Comparison of ENCODE assay signal across 28 cellular contexts in the genomic region with DNA sequence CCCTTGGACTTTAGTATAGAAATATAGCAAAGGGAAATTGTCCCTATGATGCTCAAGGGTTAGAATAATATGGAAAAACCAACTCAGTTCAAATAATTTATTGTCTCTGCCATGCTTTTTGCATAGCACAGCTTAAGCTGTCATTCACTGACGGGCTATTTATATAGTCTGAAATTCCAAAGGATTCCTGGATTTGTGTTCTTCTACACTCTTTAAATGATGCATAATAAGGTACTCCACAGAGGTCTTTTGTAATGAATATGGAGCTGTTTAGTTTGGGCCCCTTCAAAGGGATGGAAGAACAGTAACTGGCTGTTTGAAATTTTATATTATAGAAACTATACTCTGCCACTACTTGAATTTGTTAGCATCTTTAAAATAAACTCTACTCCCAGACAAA.
"Had no signal": no experiment of that assay in that cellular context is flagged by ENCODE, and none has a peak within 500 bp of the region (broad histone marks: within the 10 kb centered on the region; RNA-seq: fewer than 3 reads in every experiment).

No MANE protein-coding gene starts in this region.

- H3K9ac ChIP-seq: neural progenitor cell, parathyroid adenoma had no signal

- H3K4me3 Mint-ChIP-seq: nephron; neural progenitor cell; stimulated activated effector memory CD8-positive, alpha-beta T cell treated with anti-CD3 and anti-CD28 coated beads, Interleukin-12 subunit alpha, Interleukin-12 subunit beta, amount 100 ng/mL, for 72 hours; stimulated activated naive B cell treated with anti-CD40 and anti-IgM and Interleukin-4, amounts not matched to agents 10 μg/mL and 1 μg/mL and 100 μg/mL, for 72 hours; stimulated activated naive CD8-positive, alpha-beta T cell treated with anti-CD3 and anti-CD28 coated beads, Interleukin-15, Interleukin-2, amounts not matched to agents 100 ng/mL and 50 ng/mL, for 24 hours had no signal

- DNase-seq: natural killer cell; occipital lobe; ovary; posterior cingulate gyrus; psoas muscle; right cardiac atrium; right lobe of liver; sigmoid colon; small intestine; stimulated activated CD4-positive, alpha-beta T cell treated with anti-CD3 and anti-CD28 coated beads, Interleukin-15, amount 100 ng/mL, for 24 hours; stimulated activated CD4-positive, alpha-beta T cell treated with anti-CD3 and anti-CD28 coated beads, Interleukin-2, amount 100 ng/mL, for 24 hours; stimulated activated CD4-positive, alpha-beta T cell treated with anti-CD3 and anti-CD28 coated beads, Interleukin-2, amount 100 ng/mL, for 48 hours; stimulated activated CD4-positive, alpha-beta T cell treated with anti-CD3 and anti-CD28 coated beads, Interleukin-4, amount 100 ng/mL, for 24 hours; stimulated activated naive B cell treated with anti-CD40 and anti-IgM and Interleukin-4, amounts not matched to agents 10 μg/mL and 1 μg/mL and 100 μg/mL, for 72 hours; stimulated activated naive CD4-positive, alpha-beta T cell treated with Interleukin-2 at 50 U/mL for 16 hours; stomach; thyroid gland; trophoblast cell; upper lobe of left lung; uterus had no signal

- H3K9me3 Mint-ChIP-seq: natural killer cell; nephron; neural progenitor cell; stimulated activated naive B cell treated with anti-CD40 and anti-IgM and Interleukin-4, amounts not matched to agents 10 μg/mL and 1 μg/mL and 100 μg/mL, for 72 hours had no signal

- H3K9me3 ChIP-seq: ovary, psoas muscle, right lobe of liver, sigmoid colon, stomach, thoracic aorta, thyroid gland, tibial nerve, upper lobe of left lung, uterus had no signal

- H3K79me2 ChIP-seq: parathyroid adenoma had no signal

- H3K4me1 ChIP-seq: neural progenitor cell, parathyroid adenoma, psoas muscle, right lobe of liver, thyroid gland, tibial nerve, upper lobe of left lung, uterus had no signal

- H3K36me3 Mint-ChIP-seq: natural killer cell; neural progenitor cell; stimulated activated effector memory CD8-positive, alpha-beta T cell treated with anti-CD3 and anti-CD28 coated beads, Interleukin-12 subunit alpha, Interleukin-12 subunit beta, amount 100 ng/mL, for 72 hours; stimulated activated naive B cell treated with anti-CD40 and anti-IgM and Interleukin-4, amounts not matched to agents 10 μg/mL and 1 μg/mL and 100 μg/mL, for 72 hours had no signal

- H3K4me2 ChIP-seq: neural progenitor cell had no signal

- H3K27me3 ChIP-seq: neural progenitor cell, ovary, right lobe of liver, sigmoid colon, stomach, thyroid gland, tibial nerve, upper lobe of left lung, uterus had no signal

- ATAC-seq: natural killer cell; psoas muscle; right cardiac atrium; right lobe of liver; stimulated activated effector memory CD8-positive, alpha-beta T cell treated with anti-CD3 and anti-CD28 coated beads, Interleukin-12 subunit alpha, Interleukin-12 subunit beta, amount 100 ng/mL, for 72 hours; stimulated activated naive B cell treated with anti-CD40 and anti-IgM and Interleukin-4, amounts not matched to agents 10 μg/mL and 1 μg/mL and 100 μg/mL, for 72 hours had no signal

- H3K27me3 Mint-ChIP-seq: progenitor cell of endocrine pancreas; stimulated activated naive B cell treated with anti-CD40 and anti-IgM and Interleukin-4, amounts not matched to agents 10 μg/mL and 1 μg/mL and 100 μg/mL, for 72 hours; stimulated activated naive CD8-positive, alpha-beta T cell treated with anti-CD3 and anti-CD28 coated beads, Interleukin-15, Interleukin-2, amounts not matched to agents 100 ng/mL and 50 ng/mL, for 24 hours had no signal

- H3K27ac ChIP-seq: neural progenitor cell, ovary, parathyroid adenoma, psoas muscle, right lobe of liver, sigmoid colon, stomach, thoracic aorta, thyroid gland, tibial nerve, upper lobe of left lung, uterus had no signal

- H3K4me1 Mint-ChIP-seq: stimulated activated effector memory CD8-positive, alpha-beta T cell treated with anti-CD3 and anti-CD28 coated beads, Interleukin-12 subunit alpha, Interleukin-12 subunit beta, amount 100 ng/mL, for 72 hours had no signal

- H3K27ac Mint-ChIP-seq: neural progenitor cell; progenitor cell of endocrine pancreas; stimulated activated effector memory CD8-positive, alpha-beta T cell treated with anti-CD3 and anti-CD28 coated beads, Interleukin-12 subunit alpha, Interleukin-12 subunit beta, amount 100 ng/mL, for 72 hours; stimulated activated naive B cell treated with anti-CD40 and anti-IgM and Interleukin-4, amounts not matched to agents 10 μg/mL and 1 μg/mL and 100 μg/mL, for 72 hours; stimulated activated naive CD8-positive, alpha-beta T cell treated with anti-CD3 and anti-CD28 coated beads, Interleukin-15, Interleukin-2, amounts not matched to agents 100 ng/mL and 50 ng/mL, for 24 hours had no signal

- H3K36me3 ChIP-seq: neural progenitor cell, ovary, right lobe of liver, sigmoid colon, stomach, thoracic aorta, thyroid gland, tibial nerve, upper lobe of left lung, uterus had no signal

- H2AFZ ChIP-seq: neural progenitor cell, parathyroid adenoma had no signal

- H3K4me3 ChIP-seq: neural progenitor cell, ovary, psoas muscle, right lobe of liver, sigmoid colon, stomach, thoracic aorta, thyroid gland, tibial nerve, upper lobe of left lung, uterus had no signal

- FAIRE-seq: small intestine had no signal
